8 cellular contexts compared by ENCODE assay signal in the genomic region with DNA sequence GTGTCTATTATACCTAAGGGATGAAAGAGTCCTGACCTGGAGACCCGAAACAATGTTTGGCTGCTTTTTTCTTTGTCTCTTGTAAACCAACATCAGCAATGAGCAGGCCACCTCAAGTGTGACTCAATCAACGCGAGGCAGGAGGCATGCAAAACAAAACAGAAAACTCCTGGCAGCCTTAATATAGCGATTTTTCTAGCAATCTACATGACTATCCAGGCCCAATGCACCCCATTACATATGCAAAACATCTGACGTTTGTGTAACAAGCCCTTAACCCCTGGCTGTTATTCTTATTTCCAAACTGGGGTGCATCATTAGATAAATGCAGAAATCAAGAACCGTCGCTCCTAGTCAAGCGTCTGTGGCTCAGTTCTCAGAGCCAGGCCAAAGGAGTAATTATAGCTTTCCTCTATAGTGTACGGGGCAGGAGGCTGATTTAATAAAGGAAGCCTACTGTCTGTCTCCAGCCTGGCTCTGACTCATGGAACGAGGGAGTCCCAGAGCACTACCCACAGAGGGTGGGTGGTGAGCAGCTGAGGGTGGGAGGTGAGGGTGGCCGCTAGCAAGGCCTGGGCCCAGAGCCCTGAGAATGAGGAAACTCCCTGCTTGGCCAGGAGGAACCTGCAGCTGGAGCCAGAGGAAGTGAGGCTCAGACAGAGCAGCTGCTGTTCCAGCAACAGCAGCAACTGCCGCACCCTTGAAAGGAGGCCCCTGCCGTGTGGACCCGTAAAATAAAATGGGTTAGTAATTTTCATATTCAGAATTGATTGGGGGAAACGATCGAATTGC. TPM values are rescaled to one million over a fixed set of nuclear protein-coding genes. Genes with fewer than 3 reads are reported as not detected.
DNase-seq lines count a peak whose midpoint lies in the region; ATAC-seq and TF ChIP-seq lines count a peak whose summit lies in the region.

No MANE protein-coding gene starts in this region.

- intact Hi-C loops in mucosa of descending colon (cut with DNase I, micrococcal nuclease): no loop called here

- DNase-seq in AG08396 (ENCODE audit: low spot score): peak; percentile 76
- peak; percentile 59 for DNase-seq in NCI-H526 treated with DMSO at 0.1 percent for 48 hours (lab: John Stamatoyannopoulos, UW)
- peak; percentile 23 to 33 for DNase-seq in activated CD8-positive, alpha-beta memory T cell treated with anti-CD3 and anti-CD28 coated beads for 4 hours (ENCODE audit: low read depth in 2 of 2)
- no peak for DNase-seq in epithelial cell of prostate (ENCODE audit: low read depth, low spot score)
- DNase-seq in mucosa of descending colon: peak; percentile 74 to 90 (median 82)

- no peaks in the 10 kb centered on the region for H3K36me3 ChIP-seq in mucosa of descending colon (ENCODE audit: low read depth)

- H3K9me3 Mint-ChIP-seq in stimulated activated naive CD8-positive, alpha-beta T cell treated with anti-CD3 and anti-CD28 coated beads, Interleukin-15, Interleukin-2, amounts not matched to agents 100 ng/mL and 50 ng/mL, for 24 hours: no peaks in the 10 kb centered on the region

- peak overlapping the region; percentile 87 for H3K27ac Mint-ChIP-seq in stimulated activated naive CD8-positive, alpha-beta T cell treated with anti-CD3 and anti-CD28 coated beads, Interleukin-15, Interleukin-2, amounts not matched to agents 100 ng/mL and 50 ng/mL, for 24 hours

- no peaks in the 10 kb centered on the region for H3K36me3 Mint-ChIP-seq in stimulated activated naive CD8-positive, alpha-beta T cell treated with anti-CD3 and anti-CD28 coated beads, Interleukin-15, Interleukin-2, amounts not matched to agents 100 ng/mL and 50 ng/mL, for 24 hours (ENCODE audit: low read depth)

- H3K4me1 Mint-ChIP-seq in stimulated activated naive CD8-positive, alpha-beta T cell treated with anti-CD3 and anti-CD28 coated beads, Interleukin-15, Interleukin-2, amounts not matched to agents 100 ng/mL and 50 ng/mL, for 24 hours (ENCODE audit: low read depth): peaks cover 41% of the 10 kb centered on the region

- no peak for TF ChIP-seq CTCF in mucosa of descending colon (IDR thresholded peaks at IDR 0.05)

- no peak overlapping the region for H3K4me3 ChIP-seq in mucosa of descending colon

- H3K4me3 Mint-ChIP-seq in stimulated activated naive CD8-positive, alpha-beta T cell treated with anti-CD3 and anti-CD28 coated beads, Interleukin-15, Interleukin-2, amounts not matched to agents 100 ng/mL and 50 ng/mL, for 24 hours: peak overlapping the region; percentile 77

- peak overlapping the region; percentile 97 for H3K27ac ChIP-seq in epithelial cell of prostate

- peak; percentile 66 for ATAC-seq in GM18867 (IDR thresholded peaks at IDR 0.05; ENCODE audit: unreplicated experiment)
- ATAC-seq in HG03095 (IDR thresholded peaks at IDR 0.05; ENCODE audit: unreplicated experiment): peak; percentile 56
- peak; percentile 66 for ATAC-seq in mucosa of descending colon

- peaks cover 43% of the 10 kb centered on the region for H3K4me1 ChIP-seq in mucosa of descending colon (ENCODE audit: low read depth)

- no peaks in the 10 kb centered on the region for H3K27me3 Mint-ChIP-seq in stimulated activated naive CD8-positive, alpha-beta T cell treated with anti-CD3 and anti-CD28 coated beads, Interleukin-15, Interleukin-2, amounts not matched to agents 100 ng/mL and 50 ng/mL, for 24 hours

- no peaks in the 10 kb centered on the region for H3K9me3 ChIP-seq in mucosa of descending colon

RNA-seq across cellular contexts. Expression of a gene that starts 43.9 kb away (rescaled TPM):
- total RNA-seq in mucosa of descending colon: 10 to 100 TPM; 65.4 to 95.9 (median 86.6) TPM

RNA-seq across cellular contexts. Expression of a gene that starts 46.0 kb away (rescaled TPM):
- 1 to 10 TPM; 2.3 to 5.3 (median 5.2) TPM for total RNA-seq in mucosa of descending colon
